ENCODE assay signal across 2 cellular contexts in the genomic region with DNA sequence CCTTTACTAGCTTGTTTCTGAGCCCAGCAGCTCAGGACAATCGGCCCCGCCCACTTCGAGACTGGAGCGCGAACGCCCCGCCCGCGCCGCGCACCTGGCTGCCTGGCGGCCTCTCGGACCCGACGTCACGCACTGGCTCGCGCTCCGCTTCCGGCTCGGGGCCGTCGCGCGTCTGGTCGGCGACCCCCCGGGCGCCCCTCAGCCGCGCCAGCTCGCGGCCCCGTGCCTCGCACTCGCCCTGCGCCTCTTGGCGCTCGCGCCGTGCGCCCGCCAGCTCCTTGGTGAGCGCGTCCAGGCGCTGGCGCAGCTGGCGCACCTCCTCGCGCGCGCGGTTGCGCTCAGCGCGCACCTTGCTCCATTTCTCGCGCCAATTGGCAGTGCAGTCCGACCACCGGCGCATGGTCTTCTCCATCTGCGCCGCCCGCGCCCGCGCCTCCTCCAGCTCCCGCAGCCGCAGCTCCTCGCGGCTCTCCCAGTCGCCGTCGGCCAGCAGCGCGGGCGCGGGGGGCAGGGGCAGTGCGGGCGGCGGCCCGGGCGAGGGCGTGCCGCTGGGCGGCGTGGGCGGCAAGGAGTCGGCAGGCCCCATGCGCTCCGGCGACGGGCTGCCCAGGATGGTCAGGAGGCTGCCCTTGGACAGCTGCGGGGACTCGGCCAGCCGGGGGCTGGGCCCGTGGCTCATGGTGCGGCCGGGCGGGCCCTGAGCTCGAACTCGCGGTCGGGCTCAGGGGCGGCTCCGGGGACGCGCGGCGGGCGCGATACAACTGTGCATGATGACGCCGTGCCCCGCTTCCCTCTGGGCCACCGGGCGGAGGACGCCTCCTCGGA.
TF ChIP-seq lines count a peak whose summit lies in the region.

No MANE protein-coding gene starts in this region.

TF ChIP-seq in SK-N-SH, 30 proteins besides CTCF, POLR2A, EP300 and RAD21 (continued from another document):
- TF ChIP-seq, protein P1, sequence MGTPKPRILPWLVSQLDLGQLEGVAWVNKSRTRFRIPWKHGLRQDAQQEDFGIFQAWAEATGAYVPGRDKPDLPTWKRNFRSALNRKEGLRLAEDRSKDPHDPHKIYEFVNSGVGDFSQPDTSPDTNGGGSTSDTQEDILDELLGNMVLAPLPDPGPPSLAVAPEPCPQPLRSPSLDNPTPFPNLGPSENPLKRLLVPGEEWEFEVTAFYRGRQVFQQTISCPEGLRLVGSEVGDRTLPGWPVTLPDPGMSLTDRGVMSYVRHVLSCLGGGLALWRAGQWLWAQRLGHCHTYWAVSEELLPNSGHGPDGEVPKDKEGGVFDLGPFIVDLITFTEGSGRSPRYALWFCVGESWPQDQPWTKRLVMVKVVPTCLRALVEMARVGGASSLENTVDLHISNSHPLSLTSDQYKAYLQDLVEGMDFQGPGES (IDR thresholded peaks at IDR 0.05; ENCODE audit: low read depth, low read length) = no peak
- no peak for TF ChIP-seq FOXJ3 (CRISPR knock-in tag; IDR thresholded peaks at IDR 0.05)
- TF ChIP-seq SMC3 (IDR thresholded peaks at IDR 0.05; ENCODE audit: low read depth, low read length) = no peak
- no peak for TF ChIP-seq RXRA (IDR thresholded peaks at IDR 0.05; ENCODE audit: borderline replicate concordance, low read depth)
- TF ChIP-seq, protein P2, sequence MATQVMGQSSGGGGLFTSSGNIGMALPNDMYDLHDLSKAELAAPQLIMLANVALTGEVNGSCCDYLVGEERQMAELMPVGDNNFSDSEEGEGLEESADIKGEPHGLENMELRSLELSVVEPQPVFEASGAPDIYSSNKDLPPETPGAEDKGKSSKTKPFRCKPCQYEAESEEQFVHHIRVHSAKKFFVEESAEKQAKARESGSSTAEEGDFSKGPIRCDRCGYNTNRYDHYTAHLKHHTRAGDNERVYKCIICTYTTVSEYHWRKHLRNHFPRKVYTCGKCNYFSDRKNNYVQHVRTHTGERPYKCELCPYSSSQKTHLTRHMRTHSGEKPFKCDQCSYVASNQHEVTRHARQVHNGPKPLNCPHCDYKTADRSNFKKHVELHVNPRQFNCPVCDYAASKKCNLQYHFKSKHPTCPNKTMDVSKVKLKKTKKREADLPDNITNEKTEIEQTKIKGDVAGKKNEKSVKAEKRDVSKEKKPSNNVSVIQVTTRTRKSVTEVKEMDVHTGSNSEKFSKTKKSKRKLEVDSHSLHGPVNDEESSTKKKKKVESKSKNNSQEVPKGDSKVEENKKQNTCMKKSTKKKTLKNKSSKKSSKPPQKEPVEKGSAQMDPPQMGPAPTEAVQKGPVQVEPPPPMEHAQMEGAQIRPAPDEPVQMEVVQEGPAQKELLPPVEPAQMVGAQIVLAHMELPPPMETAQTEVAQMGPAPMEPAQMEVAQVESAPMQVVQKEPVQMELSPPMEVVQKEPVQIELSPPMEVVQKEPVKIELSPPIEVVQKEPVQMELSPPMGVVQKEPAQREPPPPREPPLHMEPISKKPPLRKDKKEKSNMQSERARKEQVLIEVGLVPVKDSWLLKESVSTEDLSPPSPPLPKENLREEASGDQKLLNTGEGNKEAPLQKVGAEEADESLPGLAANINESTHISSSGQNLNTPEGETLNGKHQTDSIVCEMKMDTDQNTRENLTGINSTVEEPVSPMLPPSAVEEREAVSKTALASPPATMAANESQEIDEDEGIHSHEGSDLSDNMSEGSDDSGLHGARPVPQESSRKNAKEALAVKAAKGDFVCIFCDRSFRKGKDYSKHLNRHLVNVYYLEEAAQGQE (IDR thresholded peaks at IDR 0.05; ENCODE audit: low read depth, low read length) = no peak
- TF ChIP-seq CHD2 (IDR thresholded peaks at IDR 0.05; ENCODE audit: low read length, partially characterized antibody) = no peak
- TF ChIP-seq TEAD4 (IDR thresholded peaks at IDR 0.05; ENCODE audit: borderline replicate concordance, insufficient read depth) = no peak
- TF ChIP-seq FOXM1 (IDR thresholded peaks at IDR 0.05; ENCODE audit: low read depth) = no peak
- TF ChIP-seq, protein P3, sequence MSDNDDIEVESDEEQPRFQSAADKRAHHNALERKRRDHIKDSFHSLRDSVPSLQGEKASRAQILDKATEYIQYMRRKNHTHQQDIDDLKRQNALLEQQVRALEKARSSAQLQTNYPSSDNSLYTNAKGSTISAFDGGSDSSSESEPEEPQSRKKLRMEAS (IDR thresholded peaks at IDR 0.05; ENCODE audit: low read depth) = no peak
- no peak for TF ChIP-seq YY1 (IDR thresholded peaks at IDR 0.05; ENCODE audit: low read depth)
- TF ChIP-seq TAF1 (IDR thresholded peaks at IDR 0.05; ENCODE audit: borderline replicate concordance, low read depth, low read length) = no peak

TF ChIP-seq in SK-N-SH treated with all-trans-retinoic acid at 6 μM for 48 hours, 23 proteins besides CTCF, POLR2A, EP300 and RAD21:
- TF ChIP-seq, protein P4, sequence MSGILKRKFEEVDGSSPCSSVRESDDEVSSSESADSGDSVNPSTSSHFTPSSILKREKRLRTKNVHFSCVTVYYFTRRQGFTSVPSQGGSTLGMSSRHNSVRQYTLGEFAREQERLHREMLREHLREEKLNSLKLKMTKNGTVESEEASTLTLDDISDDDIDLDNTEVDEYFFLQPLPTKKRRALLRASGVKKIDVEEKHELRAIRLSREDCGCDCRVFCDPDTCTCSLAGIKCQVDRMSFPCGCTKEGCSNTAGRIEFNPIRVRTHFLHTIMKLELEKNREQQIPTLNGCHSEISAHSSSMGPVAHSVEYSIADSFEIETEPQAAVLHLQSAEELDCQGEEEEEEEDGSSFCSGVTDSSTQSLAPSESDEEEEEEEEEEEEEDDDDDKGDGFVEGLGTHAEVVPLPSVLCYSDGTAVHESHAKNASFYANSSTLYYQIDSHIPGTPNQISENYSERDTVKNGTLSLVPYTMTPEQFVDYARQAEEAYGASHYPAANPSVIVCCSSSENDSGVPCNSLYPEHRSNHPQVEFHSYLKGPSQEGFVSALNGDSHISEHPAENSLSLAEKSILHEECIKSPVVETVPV (CRISPR knock-in tag; IDR thresholded peaks at IDR 0.05) = no peak
- TF ChIP-seq, protein P5, sequence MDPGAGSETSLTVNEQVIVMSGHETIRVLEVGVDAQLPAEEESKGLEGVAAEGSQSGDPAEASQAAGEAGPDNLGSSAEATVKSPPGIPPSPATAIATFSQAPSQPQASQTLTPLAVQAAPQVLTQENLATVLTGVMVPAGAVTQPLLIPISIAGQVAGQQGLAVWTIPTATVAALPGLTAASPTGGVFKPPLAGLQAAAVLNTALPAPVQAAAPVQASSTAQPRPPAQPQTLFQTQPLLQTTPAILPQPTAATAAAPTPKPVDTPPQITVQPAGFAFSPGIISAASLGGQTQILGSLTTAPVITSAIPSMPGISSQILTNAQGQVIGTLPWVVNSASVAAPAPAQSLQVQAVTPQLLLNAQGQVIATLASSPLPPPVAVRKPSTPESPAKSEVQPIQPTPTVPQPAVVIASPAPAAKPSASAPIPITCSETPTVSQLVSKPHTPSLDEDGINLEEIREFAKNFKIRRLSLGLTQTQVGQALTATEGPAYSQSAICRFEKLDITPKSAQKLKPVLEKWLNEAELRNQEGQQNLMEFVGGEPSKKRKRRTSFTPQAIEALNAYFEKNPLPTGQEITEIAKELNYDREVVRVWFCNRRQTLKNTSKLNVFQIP (CRISPR knock-in tag; IDR thresholded peaks at IDR 0.05; ENCODE audit: borderline replicate concordance, low read depth) = no peak
- no peak for TF ChIP-seq ZNF70 (CRISPR knock-in tag; IDR thresholded peaks at IDR 0.05)
- TF ChIP-seq SNAI2 (CRISPR knock-in tag; IDR thresholded peaks at IDR 0.05) = no peak
- TF ChIP-seq RARB (CRISPR knock-in tag; IDR thresholded peaks at IDR 0.05) = no peak
- TF ChIP-seq CSDC2 (CRISPR knock-in tag; IDR thresholded peaks at IDR 0.05) = no peak
- TF ChIP-seq, protein P6, sequence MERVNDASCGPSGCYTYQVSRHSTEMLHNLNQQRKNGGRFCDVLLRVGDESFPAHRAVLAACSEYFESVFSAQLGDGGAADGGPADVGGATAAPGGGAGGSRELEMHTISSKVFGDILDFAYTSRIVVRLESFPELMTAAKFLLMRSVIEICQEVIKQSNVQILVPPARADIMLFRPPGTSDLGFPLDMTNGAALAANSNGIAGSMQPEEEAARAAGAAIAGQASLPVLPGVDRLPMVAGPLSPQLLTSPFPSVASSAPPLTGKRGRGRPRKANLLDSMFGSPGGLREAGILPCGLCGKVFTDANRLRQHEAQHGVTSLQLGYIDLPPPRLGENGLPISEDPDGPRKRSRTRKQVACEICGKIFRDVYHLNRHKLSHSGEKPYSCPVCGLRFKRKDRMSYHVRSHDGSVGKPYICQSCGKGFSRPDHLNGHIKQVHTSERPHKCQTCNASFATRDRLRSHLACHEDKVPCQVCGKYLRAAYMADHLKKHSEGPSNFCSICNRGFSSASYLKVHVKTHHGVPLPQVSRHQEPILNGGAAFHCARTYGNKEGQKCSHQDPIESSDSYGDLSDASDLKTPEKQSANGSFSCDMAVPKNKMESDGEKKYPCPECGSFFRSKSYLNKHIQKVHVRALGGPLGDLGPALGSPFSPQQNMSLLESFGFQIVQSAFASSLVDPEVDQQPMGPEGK (CRISPR knock-in tag; IDR thresholded peaks at IDR 0.05; ENCODE audit: borderline replicate concordance) = no peak
- no peak for TF ChIP-seq ZC3H10 (CRISPR knock-in tag; IDR thresholded peaks at IDR 0.05)
- no peak for TF ChIP-seq ZFP30 (CRISPR knock-in tag; IDR thresholded peaks at IDR 0.05)
- no peak for TF ChIP-seq GLIS3 (CRISPR knock-in tag; IDR thresholded peaks at IDR 0.05)
- no peak for TF ChIP-seq TCF4 (CRISPR knock-in tag; IDR thresholded peaks at IDR 0.05; ENCODE audit: borderline replicate concordance)
- TF ChIP-seq ARNTL (CRISPR knock-in tag; IDR thresholded peaks at IDR 0.05; ENCODE audit: borderline replicate concordance, low read depth) = no peak
- TF ChIP-seq, protein P7, sequence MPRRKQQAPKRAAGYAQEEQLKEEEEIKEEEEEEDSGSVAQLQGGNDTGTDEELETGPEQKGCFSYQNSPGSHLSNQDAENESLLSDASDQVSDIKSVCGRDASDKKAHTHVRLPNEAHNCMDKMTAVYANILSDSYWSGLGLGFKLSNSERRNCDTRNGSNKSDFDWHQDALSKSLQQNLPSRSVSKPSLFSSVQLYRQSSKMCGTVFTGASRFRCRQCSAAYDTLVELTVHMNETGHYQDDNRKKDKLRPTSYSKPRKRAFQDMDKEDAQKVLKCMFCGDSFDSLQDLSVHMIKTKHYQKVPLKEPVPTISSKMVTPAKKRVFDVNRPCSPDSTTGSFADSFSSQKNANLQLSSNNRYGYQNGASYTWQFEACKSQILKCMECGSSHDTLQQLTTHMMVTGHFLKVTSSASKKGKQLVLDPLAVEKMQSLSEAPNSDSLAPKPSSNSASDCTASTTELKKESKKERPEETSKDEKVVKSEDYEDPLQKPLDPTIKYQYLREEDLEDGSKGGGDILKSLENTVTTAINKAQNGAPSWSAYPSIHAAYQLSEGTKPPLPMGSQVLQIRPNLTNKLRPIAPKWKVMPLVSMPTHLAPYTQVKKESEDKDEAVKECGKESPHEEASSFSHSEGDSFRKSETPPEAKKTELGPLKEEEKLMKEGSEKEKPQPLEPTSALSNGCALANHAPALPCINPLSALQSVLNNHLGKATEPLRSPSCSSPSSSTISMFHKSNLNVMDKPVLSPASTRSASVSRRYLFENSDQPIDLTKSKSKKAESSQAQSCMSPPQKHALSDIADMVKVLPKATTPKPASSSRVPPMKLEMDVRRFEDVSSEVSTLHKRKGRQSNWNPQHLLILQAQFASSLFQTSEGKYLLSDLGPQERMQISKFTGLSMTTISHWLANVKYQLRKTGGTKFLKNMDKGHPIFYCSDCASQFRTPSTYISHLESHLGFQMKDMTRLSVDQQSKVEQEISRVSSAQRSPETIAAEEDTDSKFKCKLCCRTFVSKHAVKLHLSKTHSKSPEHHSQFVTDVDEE (CRISPR knock-in tag; IDR thresholded peaks at IDR 0.05) = no peak
- TF ChIP-seq ZNF8 (CRISPR knock-in tag; IDR thresholded peaks at IDR 0.05) = no peak
- no peak for TF ChIP-seq ZFP3 (CRISPR knock-in tag; IDR thresholded peaks at IDR 0.05)
- no peak for TF ChIP-seq ZNF565 (CRISPR knock-in tag; conservative IDR thresholded peaks at IDR 0.05; ENCODE audit: low read depth)
- no peak for TF ChIP-seq TOX (CRISPR knock-in tag; IDR thresholded peaks at IDR 0.05; ENCODE audit: borderline replicate concordance)
- TF ChIP-seq BACH2 (CRISPR knock-in tag; IDR thresholded peaks at IDR 0.05; ENCODE audit: borderline replicate concordance) = no peak
- TF ChIP-seq, protein P8, sequence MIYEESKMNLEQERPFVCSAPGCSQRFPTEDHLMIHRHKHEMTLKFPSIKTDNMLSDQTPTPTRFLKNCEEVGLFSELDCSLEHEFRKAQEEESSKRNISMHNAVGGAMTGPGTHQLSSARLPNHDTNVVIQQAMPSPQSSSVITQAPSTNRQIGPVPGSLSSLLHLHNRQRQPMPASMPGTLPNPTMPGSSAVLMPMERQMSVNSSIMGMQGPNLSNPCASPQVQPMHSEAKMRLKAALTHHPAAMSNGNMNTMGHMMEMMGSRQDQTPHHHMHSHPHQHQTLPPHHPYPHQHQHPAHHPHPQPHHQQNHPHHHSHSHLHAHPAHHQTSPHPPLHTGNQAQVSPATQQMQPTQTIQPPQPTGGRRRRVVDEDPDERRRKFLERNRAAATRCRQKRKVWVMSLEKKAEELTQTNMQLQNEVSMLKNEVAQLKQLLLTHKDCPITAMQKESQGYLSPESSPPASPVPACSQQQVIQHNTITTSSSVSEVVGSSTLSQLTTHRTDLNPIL (CRISPR knock-in tag; IDR thresholded peaks at IDR 0.05; ENCODE audit: low read depth) = no peak
- no peak for TF ChIP-seq PPARA (CRISPR knock-in tag; IDR thresholded peaks at IDR 0.05; ENCODE audit: borderline replicate concordance)
